In genomic region chr15:45703670-45704328, GRCh38 we compare ENCODE assay signal across 9 cellular contexts.
DNase-seq lines count a peak whose midpoint lies in the region; ATAC-seq, FAIRE-seq and TF ChIP-seq lines count a peak whose summit lies in the region.
"Had no signal": no experiment of that assay in that cellular context is flagged by ENCODE, and none has a peak within 500 bp of the region (broad histone marks: within the 10 kb centered on the region; RNA-seq: fewer than 3 reads in every experiment).

No MANE protein-coding gene starts in this region.

- H3K9me3 ChIP-seq in K562 (replicated peaks; ENCODE audit: control insufficient read depth, insufficient read depth, low read depth, low read length) (no peaks in the 10 kb centered on the region), testis (no peaks in the 10 kb centered on the region), kidney (ENCODE audit: control insufficient read depth in 1 of 2, low read length in 2 of 2) (no peaks in the 10 kb centered on the region)

- no peak for DNase-seq in activated T-cell treated with anti-CD3 and anti-CD28 coated beads, Interleukin-2, amount 50 U/mL, for 4 hours
- no peak for DNase-seq in activated T-cell treated with anti-CD3 and anti-CD28 coated beads, Interleukin-2, amount 50 U/mL, for 1 hour
- DNase-seq in K562 (ENCODE audit: extremely low read depth in 1 of 4, low spot score in 3 of 4): no peak
- no peak for DNase-seq in left colon
- DNase-seq in testis: no peak
- DNase-seq in DMS79 treated with DMSO at 0.1 percent for 48 hours (lab: John Stamatoyannopoulos, UW): no peak
- DNase-seq in NCI-H510A treated with DMSO at 0.1 percent for 48 hours (lab: John Stamatoyannopoulos, UW): no peak
- DNase-seq in kidney: no peak

- H3K36me3 ChIP-seq in K562 (ENCODE audit: control insufficient read depth, insufficient read depth, low read length) (no peaks in the 10 kb centered on the region), testis (ENCODE audit: low read depth, missing control alignments) (no peaks in the 10 kb centered on the region), kidney (ENCODE audit: control insufficient read depth in 1 of 2, insufficient read depth in 2 of 2, low read length in 2 of 2) (no peaks in the 10 kb centered on the region)
- H3K36me3 ChIP-seq: BLaER1 treated with 17β-estradiol and CSF1 and Interleukin-3, amounts not matched to agents 10 nM and 100 nM had no signal

- no peaks in the 10 kb centered on the region for H3K9me1 ChIP-seq in K562 (ENCODE audit: control insufficient read depth, insufficient read depth, low read length)

- H3K4me1 Mint-ChIP-seq in activated T-cell treated with anti-CD3 and anti-CD28 coated beads, Interleukin-2, amount 50 U/mL, for 4 hours (ENCODE audit: low read depth): peaks cover 13% of the 10 kb centered on the region

- H3K79me2 ChIP-seq in K562 (ENCODE audit: control insufficient read depth, insufficient read depth, low read length): no peaks in the 10 kb centered on the region

- in situ Hi-C loops in K562 (cut with MboI): no loop called here

- CTCF ChIA-PET in K562 (lab: Yijun Ruan, JAX; ENCODE audit: low intra/inter-chr PET ratio): interaction anchor here (0.6 kb wide), 1 partner anchor 608 kb away, joined by 4 read pairs; no protein-coding TSS in a partner anchor

- POLR2A ChIA-PET in K562 (lab: Yijun Ruan, JAX): no interaction called here

- TF ChIP-seq RAD21 in K562 (CRISPR knock-in tag; conservative IDR thresholded peaks at IDR 0.05 in 1 of 2, IDR thresholded peaks at IDR 0.05 in 1 of 2): no peak

- peaks cover 3% of the 10 kb centered on the region for H3K27me3 Mint-ChIP-seq in activated T-cell treated with anti-CD3 and anti-CD28 coated beads, Interleukin-2, amount 50 U/mL, for 4 hours (ENCODE audit: low read depth)

- H4K20me1 ChIP-seq in K562 (replicated peaks; ENCODE audit: control insufficient read depth, insufficient read depth, low read length): no peaks in the 10 kb centered on the region
- H4K20me1 ChIP-seq: BLaER1 treated with 17β-estradiol and CSF1 and Interleukin-3, amounts not matched to agents 10 nM and 100 nM had no signal

- H3K4me3 Mint-ChIP-seq in activated T-cell treated with anti-CD3 and anti-CD28 coated beads, Interleukin-2, amount 50 U/mL, for 4 hours: peak overlapping the region; percentile 79

- no peak for TF ChIP-seq CTCF in K562 (IDR thresholded peaks at IDR 0.05 in 2 of 3, conservative IDR thresholded peaks at IDR 0.05 in 1 of 3; ENCODE audit: insufficient read depth in 2 of 3, low read depth in 1 of 3, low read length in 3 of 3)
- TF ChIP-seq CTCF in testis (IDR thresholded peaks at IDR 0.05): no peak
- TF ChIP-seq CTCF in kidney (IDR thresholded peaks at IDR 0.05; ENCODE audit: borderline replicate concordance, extremely low read depth, insufficient read depth): no peak

- H3K36me3 Mint-ChIP-seq in activated T-cell treated with anti-CD3 and anti-CD28 coated beads, Interleukin-2, amount 50 U/mL, for 4 hours (ENCODE audit: insufficient read depth): no peaks in the 10 kb centered on the region

- no TSS peak for BruUV-seq in K562 (replicated peaks; lab: Mats Ljungman, UMichigan)

- intact Hi-C loops in K562 (cut with micrococcal nuclease) (no loop called here), left colon (cut with DNase I, micrococcal nuclease) (no loop called here), testis (cut with DNase I; ENCODE audit: low total_unique reads) (no loop called here), kidney (cut with DNase I) (no loop called here)

- no peak overlapping the region for H3K4me2 ChIP-seq in K562 (ENCODE audit: insufficient read depth, low read length)

- TF ChIP-seq POLR2A in K562 (conservative IDR thresholded peaks at IDR 0.05) (no peak), testis (IDR thresholded peaks at IDR 0.05) (no peak)

- WGBS in K562 (ENCODE audit: insufficient coverage, low coverage, missing lambda C conversion rate): 21% methylated on average over 11 of the region's 13 CpGs
- 47 to 69% methylated on average over 8 to 13 of the region's 13 CpGs for WGBS in testis, 2 donors

- ATAC-seq in activated T-cell treated with anti-CD3 and anti-CD28 coated beads, Interleukin-2, amount 50 U/mL, for 4 hours: no peak
- peak; percentile 27; the same call in 1 of the 3 replicates for ATAC-seq in K562
- ATAC-seq in left colon: peak; percentile 7

- H3K4me1 ChIP-seq in K562 (replicated peaks in 1 of 2; ENCODE audit: control insufficient read depth in 2 of 2, insufficient read depth in 2 of 2, low read length in 2 of 2): peaks cover 0 to 8% of the 10 kb centered on the region in 2 experiments; a peak in 1 of 5 replicates
- H3K4me1 ChIP-seq in testis: no peaks in the 10 kb centered on the region
- H3K4me1 ChIP-seq in kidney (ENCODE audit: control insufficient read depth in 1 of 2, insufficient read depth in 1 of 2, low read depth in 1 of 2, low read length in 2 of 2): no peaks in the 10 kb centered on the region

- no peak overlapping the region for H3K9ac ChIP-seq in K562 (ENCODE audit: insufficient read depth in 1 of 2, low read depth in 2 of 2, low read length in 2 of 2)
- H3K9ac ChIP-seq in kidney (ENCODE audit: low read length in 2 of 2): no peak overlapping the region
- H3K9ac ChIP-seq: BLaER1 treated with 17β-estradiol and CSF1 and Interleukin-3, amounts not matched to agents 10 nM and 100 nM had no signal

- H3K27me3 ChIP-seq in K562 (ENCODE audit: control insufficient read depth in 2 of 2, insufficient read depth in 2 of 2, low read length in 2 of 2) (peaks cover 0 to 7% of the 10 kb centered on the region in 2 experiments; a peak in 2 of 5 replicates), testis (no peaks in the 10 kb centered on the region)

- FAIRE-seq in K562 (lab: Jason Lieb, UNC) (no peak), kidney (lab: Jason Lieb, UNC) (no peak)

- no peak for TF ChIP-seq EP300 in K562 (IDR thresholded peaks at IDR 0.05; ENCODE audit: low read length)

- H3K4me3 ChIP-seq in K562 (no peak overlapping the region), testis (peak overlapping the region; percentile 17 to 60), kidney (ENCODE audit: low read length in 2 of 2) (peak overlapping the region in 1 of 2 donors; percentile 55)

- H2AFZ ChIP-seq in K562 (ENCODE audit: low read depth, low read length): no peak overlapping the region

- no peak overlapping the region for H3K27ac ChIP-seq in K562 (ENCODE audit: extremely low read depth, low read depth, low read length)
- no peak overlapping the region for H3K27ac ChIP-seq in testis
- no peak overlapping the region for H3K27ac ChIP-seq in kidney (ENCODE audit: low read depth in 2 of 2, low read length in 2 of 2)
- H3K27ac ChIP-seq: BLaER1 treated with 17β-estradiol and CSF1 and Interleukin-3, amounts not matched to agents 10 nM and 100 nM had no signal

- H3K9me3 Mint-ChIP-seq in activated T-cell treated with anti-CD3 and anti-CD28 coated beads, Interleukin-2, amount 50 U/mL, for 4 hours: no peaks in the 10 kb centered on the region

TF ChIP-seq in K562, 482 proteins besides CTCF, POLR2A, EP300 and RAD21:
- TF ChIP-seq ZNF449 (CRISPR knock-in tag; IDR thresholded peaks at IDR 0.05): no peak

Comparison
In these comparisons a context has a peak if more than half of its experiments do, and no peak if none do; other contexts are left out.
1. ATAC-seq: peak in K562 (single experiment) and left colon (single experiment); none in activated T-cell treated with anti-CD3 and anti-CD28 coated beads, Interleukin-2, amount 50 U/mL, for 4 hours (0 of 2).